20 cellular contexts compared by ENCODE assay signal in the genomic region with DNA sequence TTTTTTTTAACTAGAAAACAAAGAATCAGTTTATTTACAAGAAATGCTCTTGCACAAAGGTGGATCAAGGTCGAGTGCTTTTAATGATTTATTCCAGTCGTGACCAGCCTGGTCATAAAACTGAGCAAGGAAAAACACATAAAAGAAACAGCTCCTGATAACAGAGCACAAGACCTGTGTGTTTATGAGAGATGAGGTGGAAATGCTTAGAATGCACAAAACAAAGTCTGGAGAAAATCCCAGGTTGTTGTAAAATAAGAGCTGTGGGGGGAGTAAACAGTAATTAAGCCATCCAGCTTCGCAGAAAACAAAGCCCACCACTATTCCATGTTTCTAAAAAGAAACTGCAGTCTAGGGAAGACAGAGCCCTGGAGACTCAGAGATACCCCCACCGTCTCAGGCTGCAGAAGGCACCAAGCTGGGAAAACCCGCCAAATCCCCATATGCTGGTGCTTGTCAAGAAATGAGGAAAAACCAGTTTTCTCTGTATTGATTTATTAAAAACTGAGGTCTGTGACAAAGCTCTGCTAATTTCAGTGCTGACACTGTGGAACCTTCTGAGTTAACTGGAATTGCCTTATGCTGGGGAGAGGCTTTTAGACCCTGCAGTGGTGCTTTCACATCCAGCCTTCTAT.
A peak's percentile ranks its signal among the peaks of the same experiment; 100 is the strongest.
DNase-seq lines count a peak whose midpoint lies in the region; ATAC-seq and TF ChIP-seq lines count a peak whose summit lies in the region.
"Had no signal": no experiment of that assay in that cellular context is flagged by ENCODE, and none has a peak within 500 bp of the region (broad histone marks: within the 10 kb centered on the region; RNA-seq: fewer than 3 reads in every experiment).

No MANE protein-coding gene starts in this region.

- ATAC-seq in body of pancreas (peak; percentile 76), left lobe of liver (peak; percentile 50), HG02678 (IDR thresholded peaks at IDR 0.05; ENCODE audit: unreplicated experiment) (no peak)
- ATAC-seq: A549 had no signal

- H3K9me3 Mint-ChIP-seq in activated T-cell treated with anti-CD3 and anti-CD28 coated beads, Interleukin-2, amount 50 U/mL, for 24 hours, result no peaks in the 10 kb centered on the region
- H3K9me3 Mint-ChIP-seq in activated T-helper 2 cell treated with anti-CD3 and anti-CD28 coated beads, Interferon-gamma antibody, Interleukin-2, Interleukin-4, amounts not matched to agents 10 μg/mL and 5 μg/mL and 100 μg/mL, durations not matched to agents 14 hours and 24 hours and 36 hours, result no peaks in the 10 kb centered on the region

- H3K27ac ChIP-seq in body of pancreas, result peak overlapping the region in 3 of 4 donors; percentile 72 to 83 (median 72)
- H3K27ac ChIP-seq: A549, heart right ventricle, prostate gland, WERI-Rb-1 had no signal

- no peak overlapping the region for H3K4me3 ChIP-seq in body of pancreas
- H3K4me3 ChIP-seq: A549, heart right ventricle, prostate gland had no signal

- no peaks in the 10 kb centered on the region for H3K27me3 Mint-ChIP-seq in activated T-cell treated with anti-CD3 and anti-CD28 coated beads, Interleukin-2, amount 50 U/mL, for 24 hours
- H3K27me3 Mint-ChIP-seq in activated T-helper 2 cell treated with anti-CD3 and anti-CD28 coated beads, Interferon-gamma antibody, Interleukin-2, Interleukin-4, amounts not matched to agents 10 μg/mL and 5 μg/mL and 100 μg/mL, durations not matched to agents 14 hours and 24 hours and 36 hours (ENCODE audit: low read depth), result peaks cover 7% of the 10 kb centered on the region

- TF ChIP-seq CTCF in body of pancreas (IDR thresholded peaks at IDR 0.05), result peak in 1 of 7 experiments; percentile 10

- peaks cover 21% of the 10 kb centered on the region for H3K4me1 Mint-ChIP-seq in activated T-cell treated with anti-CD3 and anti-CD28 coated beads, Interleukin-2, amount 50 U/mL, for 24 hours (ENCODE audit: low read depth)
- H3K4me1 Mint-ChIP-seq in activated T-helper 2 cell treated with anti-CD3 and anti-CD28 coated beads, Interferon-gamma antibody, Interleukin-2, Interleukin-4, amounts not matched to agents 10 μg/mL and 5 μg/mL and 100 μg/mL, durations not matched to agents 14 hours and 24 hours and 36 hours (ENCODE audit: low read depth), result peaks cover 5% of the 10 kb centered on the region
- H3K4me1 Mint-ChIP-seq: CD14-positive monocyte had no signal

- H3K4me3 Mint-ChIP-seq in activated T-cell treated with anti-CD3 and anti-CD28 coated beads, Interleukin-2, amount 50 U/mL, for 24 hours, result no peak overlapping the region
- H3K4me3 Mint-ChIP-seq in activated T-helper 2 cell treated with anti-CD3 and anti-CD28 coated beads, Interferon-gamma antibody, Interleukin-2, Interleukin-4, amounts not matched to agents 10 μg/mL and 5 μg/mL and 100 μg/mL, durations not matched to agents 14 hours and 24 hours and 36 hours (ENCODE audit: low read depth), result no peak overlapping the region
- H3K4me3 Mint-ChIP-seq: CD14-positive monocyte, nephron had no signal

- H3K9me3 ChIP-seq in body of pancreas, result no peaks in the 10 kb centered on the region
- H3K9me3 ChIP-seq: A549, adrenal gland, heart right ventricle, prostate gland had no signal

- H3K27ac Mint-ChIP-seq in activated T-cell treated with anti-CD3 and anti-CD28 coated beads, Interleukin-2, amount 50 U/mL, for 24 hours, result peak overlapping the region; percentile 73
- no peak overlapping the region for H3K27ac Mint-ChIP-seq in activated T-helper 2 cell treated with anti-CD3 and anti-CD28 coated beads, Interferon-gamma antibody, Interleukin-2, Interleukin-4, amounts not matched to agents 10 μg/mL and 5 μg/mL and 100 μg/mL, durations not matched to agents 14 hours and 24 hours and 36 hours
- H3K27ac Mint-ChIP-seq: CD14-positive monocyte had no signal

- no peaks in the 10 kb centered on the region for H3K27me3 ChIP-seq in body of pancreas
- H3K27me3 ChIP-seq: adrenal gland, heart right ventricle had no signal

- no peaks in the 10 kb centered on the region for H3K36me3 ChIP-seq in body of pancreas (replicated peaks in 1 of 2; ENCODE audit: insufficient read depth in 1 of 2, low read depth in 2 of 2)
- H3K36me3 ChIP-seq: adrenal gland, heart right ventricle, prostate gland, WERI-Rb-1 had no signal

- peaks cover 5% of the 10 kb centered on the region for H3K36me3 Mint-ChIP-seq in activated T-cell treated with anti-CD3 and anti-CD28 coated beads, Interleukin-2, amount 50 U/mL, for 24 hours (ENCODE audit: low read depth)
- no peaks in the 10 kb centered on the region for H3K36me3 Mint-ChIP-seq in activated T-helper 2 cell treated with anti-CD3 and anti-CD28 coated beads, Interferon-gamma antibody, Interleukin-2, Interleukin-4, amounts not matched to agents 10 μg/mL and 5 μg/mL and 100 μg/mL, durations not matched to agents 14 hours and 24 hours and 36 hours (ENCODE audit: low read depth)
- H3K36me3 Mint-ChIP-seq: CD14-positive monocyte had no signal

- peaks cover 65% of the 10 kb centered on the region for H3K4me1 ChIP-seq in body of pancreas
- H3K4me1 ChIP-seq: A549, prostate gland had no signal

- no peak for DNase-seq in activated T-cell treated with anti-CD3 and anti-CD28 coated beads, Interleukin-2, amount 50 U/mL, for 24 hours
- no peak for DNase-seq in activated T-cell treated with anti-CD3 and anti-CD28 coated beads, Interleukin-2, amount 50 U/mL, for 48 hours
- DNase-seq in body of pancreas (peak; percentile 63 to 78 (median 73)), left lobe of liver (ENCODE audit: low spot score) (peak; percentile 4), NCI-H1092 treated with DMSO at 0.1 percent for 48 hours (lab: John Stamatoyannopoulos, UW) (no peak)
- no peak for DNase-seq in activated T-helper 2 cell treated with anti-CD3 and anti-CD28 coated beads, Interferon-gamma antibody, Interleukin-2, Interleukin-4, amounts not matched to agents 10 μg/mL and 5 μg/mL and 100 μg/mL, durations not matched to agents 14 hours and 24 hours and 36 hours (ENCODE audit: low spot score)
- DNase-seq in stimulated activated CD4-positive, alpha-beta T cell treated with anti-CD3 and anti-CD28 coated beads, Interleukin-4, amount 100 ng/mL, for 1 hour, result no peak
- DNase-seq: DMS79 treated with DMSO at 0.1 percent for 48 hours; effector memory CD4-positive, alpha-beta T cell; heart right ventricle; NCI-H2029 treated with DMSO at 0.1 percent for 48 hours; NCI-H524; SHP77; WERI-Rb-1 had no signal

- TF ChIP-seq POLR2A in body of pancreas (IDR thresholded peaks at IDR 0.05), result no peak

- intact Hi-C loops in body of pancreas (cut with DNase I), result loop anchor here (10.0 kb wide), 1 partner anchor 132 kb away; no protein-coding TSS in a partner anchor
- intact Hi-C loops in activated T-helper 2 cell treated with anti-CD3 and anti-CD28 coated beads, Interferon-gamma antibody, Interleukin-2, Interleukin-4, amounts not matched to agents 10 μg/mL and 5 μg/mL and 100 μg/mL, durations not matched to agents 14 hours and 24 hours and 36 hours (cut with micrococcal nuclease), result no loop called here

- WGBS in body of pancreas, 2 donors, result 15 to 19% methylated on average over 5 of the region's 5 CpGs

Comparison
In these comparisons a context has a peak if more than half of its experiments do, and no peak if none do; other contexts are left out.
1. DNase-seq: peak in body of pancreas (4 of 4) and left lobe of liver (single experiment); none in activated T-cell treated with anti-CD3 and anti-CD28 coated beads, Interleukin-2, amount 50 U/mL, for 24 hours (single experiment), activated T-cell treated with anti-CD3 and anti-CD28 coated beads, Interleukin-2, amount 50 U/mL, for 48 hours (0 of 2), activated T-helper 2 cell treated with anti-CD3 and anti-CD28 coated beads, Interferon-gamma antibody, Interleukin-2, Interleukin-4, amounts not matched to agents 10 μg/mL and 5 μg/mL and 100 μg/mL, durations not matched to agents 14 hours and 24 hours and 36 hours (single experiment), NCI-H1092 treated with DMSO at 0.1 percent for 48 hours (single experiment) and stimulated activated CD4-positive, alpha-beta T cell treated with anti-CD3 and anti-CD28 coated beads, Interleukin-4, amount 100 ng/mL, for 1 hour (single experiment).